In genomic region chr3:119973276-119973675, GRCh38 we compare ENCODE assay signal across 28 cellular contexts.
DNase-seq lines count a peak whose midpoint lies in the region; TF ChIP-seq lines count a peak whose summit lies in the region.
"Had no signal": no experiment of that assay in that cellular context is flagged by ENCODE, and none has a peak within 500 bp of the region (broad histone marks: within the 10 kb centered on the region; RNA-seq: fewer than 3 reads in every experiment).

No MANE protein-coding gene starts in this region.

- peak; percentile 15 for DNase-seq in NCI-H69 (lab: John Stamatoyannopoulos, UW)
- no peak for DNase-seq in epithelial cell of prostate (ENCODE audit: low read depth, low spot score)
- peak; percentile 12 for DNase-seq in renal cortical epithelial cell (ENCODE audit: low read depth)
- no peak for DNase-seq in NAMALWA (ENCODE audit: low spot score)
- no peak for DNase-seq in HT-29 (ENCODE audit: low spot score)
- DNase-seq in NOMO-1 (lab: John Stamatoyannopoulos, UW; ENCODE audit: unreplicated experiment in 2 of 2), result no peak
- DNase-seq: activated CD4-positive, alpha-beta T cell treated with anti-CD3 and anti-CD28 coated beads, Interleukin-2, amount 10 ng/mL, durations not matched to agents 7 days and 5 days; activated CD8-positive, alpha-beta memory T cell treated with anti-CD3 and anti-CD28 coated beads, Interleukin-2, amount 10 ng/mL, durations not matched to agents 7 days and 5 days; activated naive CD4-positive, alpha-beta T cell treated with anti-CD3 and anti-CD28 coated beads for 36 hours; activated T-cell treated with anti-CD3 and anti-CD28 coated beads, Interleukin-2, amount 50 U/mL, for 72 hours; adrenal gland; DMS53; effector CD8-positive, alpha-beta T cell; GF-D8; H7; KBM-7; naive thymus-derived CD8-positive, alpha-beta T cell; NCI-H1436; NCI-H2107; NCI-H446 treated with DMSO at 0.1 percent for 48 hours; occipital lobe; Right ventricle myocardium superior; stimulated activated naive CD8-positive, alpha-beta T cell treated with anti-CD3 and anti-CD28 coated beads, Interleukin-15, Interleukin-2, amounts not matched to agents 100 U/mL and 50 U/mL, for 24 hours; SW 1271; T-helper 9 cell; uterus had no signal

- H3K9me3 ChIP-seq in HEK293 (ENCODE audit: control insufficient read depth, insufficient read depth, low read depth, low read length), result no peaks in the 10 kb centered on the region
- H3K9me3 ChIP-seq: adrenal gland, thoracic aorta, uterus had no signal

- TF ChIP-seq CTCF in HEK293 (tag by site-specific recombination; IDR thresholded peaks at IDR 0.05), result no peak

- H3K4me3 ChIP-seq in HEK293 (ENCODE audit: low read depth, low read length), result no peak overlapping the region
- H3K4me3 ChIP-seq: adrenal gland, thoracic aorta, uterus had no signal

- H3K27ac ChIP-seq in HEK293 (ENCODE audit: extremely low read depth, low read depth, low read length), result no peak overlapping the region
- H3K27ac ChIP-seq in epithelial cell of prostate, result peak overlapping the region; percentile 36
- H3K27ac ChIP-seq: adrenal gland, thoracic aorta, uterus had no signal

- H3K4me1 ChIP-seq in HEK293 (ENCODE audit: control insufficient read depth, insufficient read depth, low read length), result peaks cover 4% of the 10 kb centered on the region; the same call in 1 of the 2 replicates
- H3K4me1 ChIP-seq: uterus had no signal

- H3K36me3 ChIP-seq in HEK293 (ENCODE audit: control insufficient read depth in 2 of 2, insufficient read depth in 1 of 2, low read length in 2 of 2), result no peaks in the 10 kb centered on the region
- H3K36me3 ChIP-seq: adrenal gland, thoracic aorta, uterus had no signal

- POLR2A ChIA-PET in HEK293 (lab: Yijun Ruan, JAX), result no interaction called here

- CTCF ChIA-PET in HEK293 (lab: Yijun Ruan, JAX), result no interaction called here

TF ChIP-seq in HEK293, 187 proteins besides CTCF, POLR2A, EP300 and RAD21:
- 0 out of 2 replicates have a peak, but pooled peaks have one; percentile 15 for TF ChIP-seq ZXDB (tag by site-specific recombination; IDR thresholded peaks at IDR 0.05)
- TF ChIP-seq AEBP2 (tag by site-specific recombination; IDR thresholded peaks at IDR 0.05; ENCODE audit: borderline replicate concordance), result no peak

Comparison
In these comparisons a context has a peak if more than half of its experiments do, and no peak if none do; other contexts are left out.
1. DNase-seq: peak in NCI-H69 (single experiment) and renal cortical epithelial cell (single experiment); none in epithelial cell of prostate (single experiment), NAMALWA (single experiment), HT-29 (single experiment) and NOMO-1 (0 of 2).